17 cellular contexts compared by ENCODE assay signal in genomic region chr9:93493949-93494348, GRCh38. TPM values are rescaled to one million over a fixed set of nuclear protein-coding genes. Genes with fewer than 3 reads are reported as not detected.
DNase-seq lines count a peak whose midpoint lies in the region; ATAC-seq and TF ChIP-seq lines count a peak whose summit lies in the region.
"Had no signal": no experiment of that assay in that cellular context is flagged by ENCODE, and none has a peak within 500 bp of the region (broad histone marks: within the 10 kb centered on the region; RNA-seq: fewer than 3 reads in every experiment).

No MANE protein-coding gene starts in this region.

- no peak for TF ChIP-seq RAD21 in liver (IDR thresholded peaks at IDR 0.05)

- H3K4me3 ChIP-seq in endodermal cell (ENCODE audit: low read length) (no peak overlapping the region), liver (ENCODE audit: low read depth in 1 of 3, low read length in 3 of 3) (no peak overlapping the region), osteoblast (ENCODE audit: insufficient read depth, low read length) (no peak overlapping the region)

- H3K27me3 ChIP-seq in endodermal cell (ENCODE audit: control insufficient read depth, insufficient read depth, low read length, poor library complexity, severe bottlenecking) (no peaks in the 10 kb centered on the region), liver (ENCODE audit: control insufficient read depth in 4 of 4, insufficient read depth in 4 of 4, low read length in 3 of 4) (no peaks in the 10 kb centered on the region), osteoblast (ENCODE audit: insufficient read depth, low read length) (no peaks in the 10 kb centered on the region)
- H3K27me3 ChIP-seq: BE2C had no signal

- H3K9me3 ChIP-seq in endodermal cell (ENCODE audit: control insufficient read depth, low read length) (no peaks in the 10 kb centered on the region), liver (ENCODE audit: control insufficient read depth in 4 of 4, low read length in 3 of 4) (no peaks in the 10 kb centered on the region), osteoblast (ENCODE audit: low read depth, low read length) (no peaks in the 10 kb centered on the region)
- H3K9me3 ChIP-seq: BE2C, Caco-2 had no signal

- H3K4me1 ChIP-seq in endodermal cell (ENCODE audit: control insufficient read depth, insufficient read depth, low read length) (no peaks in the 10 kb centered on the region), liver (ENCODE audit: control insufficient read depth in 4 of 4, insufficient read depth in 4 of 4, low read length in 3 of 4) (peaks cover 6 to 16% (median 10%) of the 10 kb centered on the region in 4 donors), osteoblast (ENCODE audit: insufficient read depth, low read length) (no peaks in the 10 kb centered on the region)
- H3K4me1 ChIP-seq: BE2C, Caco-2 had no signal

- H3K9ac ChIP-seq in endodermal cell (ENCODE audit: extremely low read depth, low read length, poor library complexity, severe bottlenecking), result no peak overlapping the region
- no peak overlapping the region for H3K9ac ChIP-seq in liver (ENCODE audit: low read depth in 1 of 2, low read length in 2 of 2)

- H3K27ac ChIP-seq in 22Rv1 (peak overlapping the region; percentile 35), endodermal cell (ENCODE audit: low read depth, low read length) (no peak overlapping the region), liver (ENCODE audit: low read depth in 1 of 2, low read length in 2 of 2) (no peak overlapping the region), osteoblast (ENCODE audit: low read depth, low read length) (no peak overlapping the region)
- H3K27ac ChIP-seq: HL-60 had no signal

- H3K36me3 Mint-ChIP-seq in endodermal cell (ENCODE audit: low read depth), result peaks cover 43% of the 10 kb centered on the region

- DNase-seq in endodermal cell (no peak), osteoblast (ENCODE audit: insufficient read length, low spot score, missing footprints) (peak; percentile 22), AG08395 (ENCODE audit: low spot score) (no peak)
- DNase-seq in activated CD4-positive, CD25-positive, alpha-beta regulatory T cell treated with anti-CD3 and anti-CD28 coated beads, Interleukin-2, amount 50 U/mL, for 72 hours, result no peak
- DNase-seq in activated naive CD4-positive, alpha-beta T cell treated with Interleukin-2 at 50 U/mL for 16 hours, result no peak
- DNase-seq: 8988T; BE2C; C1 segment of cervical spinal cord; Caco-2; CD4-positive, alpha-beta T cell; H9; KBM-7 had no signal

- no peak for TF ChIP-seq CTCF in 22Rv1 (IDR thresholded peaks at IDR 0.05)
- TF ChIP-seq CTCF in endodermal cell (conservative IDR thresholded peaks at IDR 0.05), result no peak
- TF ChIP-seq CTCF in liver (IDR thresholded peaks at IDR 0.05; ENCODE audit: low read depth, low read length, missing input control), result no peak
- TF ChIP-seq CTCF in osteoblast (IDR thresholded peaks at IDR 0.05; ENCODE audit: extremely low read depth, low read depth, low read length), result no peak

- 92 to 95% methylated on average over 12 of the region's 12 CpGs for WGBS in endodermal cell (ENCODE audit: insufficient coverage in 1 of 2, insufficient read length in 1 of 2), 2 experiments
- 75% methylated on average over 12 of the region's 12 CpGs for WGBS in liver

- H3K4me2 ChIP-seq in osteoblast (ENCODE audit: insufficient read depth, low read length), result no peak overlapping the region

- ATAC-seq in HG03565 (IDR thresholded peaks at IDR 0.05; ENCODE audit: unreplicated experiment), result no peak

- peak overlapping the region; percentile 3 for H3K27ac Mint-ChIP-seq in endodermal cell
- H3K27ac Mint-ChIP-seq: CD4-positive, alpha-beta T cell; IgD-negative memory B cell had no signal

- H4K20me1 ChIP-seq in osteoblast (ENCODE audit: insufficient read depth, low read length), result no peaks in the 10 kb centered on the region

- H2AFZ ChIP-seq in osteoblast (ENCODE audit: low read length), result no peak overlapping the region

- H3K4me1 Mint-ChIP-seq in endodermal cell, result no peaks in the 10 kb centered on the region

- H3K9me3 Mint-ChIP-seq in endodermal cell, result no peaks in the 10 kb centered on the region
- H3K9me3 Mint-ChIP-seq: CD4-positive, alpha-beta T cell; H9; IgD-negative memory B cell had no signal

- no peak overlapping the region for H3K4me3 Mint-ChIP-seq in endodermal cell
- H3K4me3 Mint-ChIP-seq: CD4-positive, alpha-beta T cell; H9; IgD-negative memory B cell had no signal

- H3K36me3 ChIP-seq in endodermal cell (ENCODE audit: control insufficient read depth, insufficient read depth, low read length) (peaks cover 60% of the 10 kb centered on the region), liver (ENCODE audit: control insufficient read depth in 4 of 4, insufficient read depth in 3 of 4, low read depth in 1 of 4, low read length in 3 of 4) (peaks cover 4 to 27% (median 22%) of the 10 kb centered on the region in 4 donors), osteoblast (ENCODE audit: insufficient read depth, low read length) (peaks cover 47% of the 10 kb centered on the region)

- peaks cover 79% of the 10 kb centered on the region for H3K79me2 ChIP-seq in osteoblast (ENCODE audit: insufficient read depth, low read length)

- H3K27me3 Mint-ChIP-seq in endodermal cell (ENCODE audit: insufficient read depth), result no peaks in the 10 kb centered on the region
- H3K27me3 Mint-ChIP-seq: CD4-positive, alpha-beta T cell; IgD-negative memory B cell had no signal

TF ChIP-seq in liver, 16 proteins besides CTCF, POLR2A, EP300 and RAD21:
- peak; percentile 73 to 78 for TF ChIP-seq HNF4A (conservative IDR thresholded peaks at IDR 0.05)
- TF ChIP-seq ATF3 (IDR thresholded peaks at IDR 0.05), result no peak

RNA-seq across cellular contexts. Expression of gene FAM120AOS, which starts 40.6 kb away (rescaled TPM):
- total RNA-seq in endodermal cell (10 to 100 TPM; 44.9 to 47.0 TPM), liver (10 to 100 TPM; 17.2 to 25.0 TPM), osteoblast (43.4 and 48.0 TPM in 2 replicates)
- polyA plus RNA-seq in endodermal cell (2013, experiment 1 of 2), result 41.7 TPM
- 35.4 TPM for polyA plus RNA-seq in endodermal cell (2013, experiment 2 of 2)
- polyA plus RNA-seq in liver, result 10 to 100 TPM; 16.4 to 17.4 TPM

RNA-seq across cellular contexts. Expression of gene FAM120A, which starts 42.5 kb away (rescaled TPM):
- total RNA-seq in endodermal cell (10 to 100 TPM; 38.3 to 46.1 TPM), liver (10 to 100 TPM; 52.6 to 91.0 TPM), osteoblast (129 and 136 TPM in 2 replicates)
- 29.2 TPM for polyA plus RNA-seq in endodermal cell (2013, experiment 1 of 2)
- polyA plus RNA-seq in endodermal cell (2013, experiment 2 of 2), result 27.1 TPM
- polyA plus RNA-seq in liver, result 10 to 100 TPM; 28.3 to 47.9 TPM
